1 cellular context compared by ENCODE assay signal in genomic region chr20:58251348-58251978, GRCh38.
TF ChIP-seq lines count a peak whose summit lies in the region.

No MANE protein-coding gene starts in this region.

TF ChIP-seq in HepG2, 621 proteins besides CTCF, POLR2A, EP300 and RAD21:
- TF ChIP-seq MAX (IDR thresholded peaks at IDR 0.05): no peak
- 0 out of 2 replicates have a peak, but pooled peaks have one; percentile 32 for TF ChIP-seq ZBTB33 (CRISPR knock-in tag; IDR thresholded peaks at IDR 0.05)
